In the genomic region with DNA sequence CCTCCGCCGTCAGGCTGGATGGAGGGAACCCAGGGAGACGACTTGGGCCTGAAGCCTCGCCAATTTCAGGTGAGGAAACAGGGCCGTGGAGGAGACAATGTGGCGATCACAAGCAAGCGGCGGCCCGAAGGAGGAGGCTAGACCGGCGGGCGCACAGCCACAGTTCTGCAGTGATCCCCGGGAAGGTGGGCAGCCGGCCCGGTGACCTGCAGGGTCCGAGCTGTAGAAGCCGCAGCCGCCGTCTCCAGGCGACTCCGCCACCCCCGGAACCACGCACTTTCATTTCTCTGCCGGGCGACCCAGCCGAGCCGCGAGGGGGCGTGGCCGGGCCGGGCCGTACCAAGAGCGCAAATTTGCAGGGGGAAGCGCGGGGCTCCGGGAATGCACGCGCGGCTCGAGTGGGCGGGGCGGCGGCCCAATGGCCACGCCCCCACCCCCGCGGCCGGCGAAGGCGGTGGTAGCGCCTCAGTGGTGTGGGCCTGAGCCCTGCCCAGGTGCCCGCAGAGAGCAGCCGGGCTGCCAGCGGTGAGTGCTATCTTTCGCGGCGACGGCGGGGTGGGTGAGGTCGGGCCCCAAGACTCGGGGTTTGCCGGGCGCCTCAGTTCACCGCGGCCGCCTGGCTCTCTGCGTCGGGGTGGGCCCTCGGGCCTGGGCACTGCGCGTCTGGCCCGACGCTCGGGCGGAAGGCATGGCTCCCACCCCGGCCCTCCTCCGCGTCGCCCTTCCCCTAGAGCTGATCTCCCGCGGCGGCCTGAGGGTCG, we compare ENCODE assay signal across 1 cellular context.
TF ChIP-seq lines count a peak whose summit lies in the region.

Gene POR, plus strand, starts transcription at position 501 of the 761 bp plus-strand sequence. CDS start 38,847 bp downstream, outside the sequence.

TF ChIP-seq in SK-N-SH treated with all-trans-retinoic acid at 6 μM for 48 hours, 23 proteins besides CTCF, POLR2A, EP300 and RAD21 (continued from another document):
- TF ChIP-seq, protein P1, sequence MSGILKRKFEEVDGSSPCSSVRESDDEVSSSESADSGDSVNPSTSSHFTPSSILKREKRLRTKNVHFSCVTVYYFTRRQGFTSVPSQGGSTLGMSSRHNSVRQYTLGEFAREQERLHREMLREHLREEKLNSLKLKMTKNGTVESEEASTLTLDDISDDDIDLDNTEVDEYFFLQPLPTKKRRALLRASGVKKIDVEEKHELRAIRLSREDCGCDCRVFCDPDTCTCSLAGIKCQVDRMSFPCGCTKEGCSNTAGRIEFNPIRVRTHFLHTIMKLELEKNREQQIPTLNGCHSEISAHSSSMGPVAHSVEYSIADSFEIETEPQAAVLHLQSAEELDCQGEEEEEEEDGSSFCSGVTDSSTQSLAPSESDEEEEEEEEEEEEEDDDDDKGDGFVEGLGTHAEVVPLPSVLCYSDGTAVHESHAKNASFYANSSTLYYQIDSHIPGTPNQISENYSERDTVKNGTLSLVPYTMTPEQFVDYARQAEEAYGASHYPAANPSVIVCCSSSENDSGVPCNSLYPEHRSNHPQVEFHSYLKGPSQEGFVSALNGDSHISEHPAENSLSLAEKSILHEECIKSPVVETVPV (CRISPR knock-in tag; IDR thresholded peaks at IDR 0.05) = peak; percentile 36; the same call in 1 of the 2 replicates
- no peak for TF ChIP-seq OSR1 (CRISPR knock-in tag; IDR thresholded peaks at IDR 0.05)
